In genomic region chr12:100573499-100574261, GRCh38 we compare ENCODE assay signal across 8 cellular contexts. TPM values are rescaled to one million over a fixed set of nuclear protein-coding genes. Genes with fewer than 3 reads are reported as not detected.
DNase-seq lines count a peak whose midpoint lies in the region; ATAC-seq and TF ChIP-seq lines count a peak whose summit lies in the region.

Gene GAS2L3, plus strand, starts transcription at chr12:100573684. Its CDS starts 21,221 bp downstream, at chr12:100594905.

- peaks cover 7% of the 10 kb centered on the region for H3K27me3 Mint-ChIP-seq in endothelial cell (ENCODE audit: unreplicated experiment)

- peak; percentile 89 for ATAC-seq in HG03378 (IDR thresholded peaks at IDR 0.05; ENCODE audit: unreplicated experiment)

- peak within 1 kb of the TSS; percentile 83 to 95 for H3K4me3 ChIP-seq in mesenchymal stem cell (ENCODE audit: insufficient read depth in 1 of 2, low read depth in 1 of 2, low read length in 2 of 2)

- H3K9me3 ChIP-seq in mesenchymal stem cell (ENCODE audit: control insufficient read depth, low read length): no peaks in the 10 kb centered on the region

- H3K4me1 Mint-ChIP-seq in endothelial cell (ENCODE audit: unreplicated experiment): peaks cover 36% of the 10 kb centered on the region

- peak within 1 kb of the TSS; percentile 75 for H4K8ac ChIP-seq in mesenchymal stem cell (ENCODE audit: low read length)

- no peak within 1 kb of the TSS for H2BK5ac ChIP-seq in mesenchymal stem cell (ENCODE audit: low read depth, low read length, poor library complexity, severe bottlenecking)

- under 1% methylated on average over 63 of the region's 63 CpGs for WGBS in mesenchymal stem cell

- H3K9me3 Mint-ChIP-seq in endothelial cell (ENCODE audit: unreplicated experiment): no peaks in the 10 kb centered on the region

- peak within 1 kb of the TSS; percentile 88 for H3K9ac ChIP-seq in mesenchymal stem cell (ENCODE audit: low read length)

- peak within 1 kb of the TSS; percentile 81 for H2BK15ac ChIP-seq in mesenchymal stem cell (ENCODE audit: low read depth, poor library complexity, severe bottlenecking)

- peaks cover 6% of the 10 kb centered on the region for H3K36me3 Mint-ChIP-seq in endothelial cell (ENCODE audit: low read depth, unreplicated experiment)

- H3K36me3 ChIP-seq in mesenchymal stem cell (ENCODE audit: control insufficient read depth in 1 of 2, insufficient read depth in 2 of 2, low read depth in 1 of 2, low read length in 2 of 2): no peaks in the 10 kb centered on the region

- H3K23ac ChIP-seq in mesenchymal stem cell (ENCODE audit: low read length in 2 of 2): no peak within 1 kb of the TSS

- peak within 1 kb of the TSS; percentile 1 to 47 for H3K4ac ChIP-seq in mesenchymal stem cell (ENCODE audit: low read depth in 1 of 2, low read length in 2 of 2)

- DNase-seq in GM19240 (ENCODE audit: insufficient read length, low spot score) (peak; percentile 28), NCI-H526 (lab: John Stamatoyannopoulos, UW) (peak; percentile 88 to 95), endothelial cell (ENCODE audit: low spot score) (peak; percentile 94), mesenchymal stem cell (peak; percentile 92)
- DNase-seq in activated CD8-positive, alpha-beta memory T cell treated with anti-CD3 and anti-CD28 coated beads for 48 hours (ENCODE audit: low read depth in 2 of 3, low spot score in 2 of 3): peak in 2 of 3 experiments; percentile 23 to 27
- peak; percentile 15 for DNase-seq in stimulated activated CD8-positive, alpha-beta memory T cell treated with anti-CD3 and anti-CD28 coated beads, Interleukin-12 subunit alpha, Interleukin-12 subunit beta, amount 100 ng/mL, for 1 hour (ENCODE audit: low read depth)

- peak within 1 kb of the TSS; percentile 83 to 92 for H3K18ac ChIP-seq in mesenchymal stem cell (ENCODE audit: low read depth in 1 of 2, low read length in 2 of 2)

- H3K27ac ChIP-seq in C4-2B (peak within 1 kb of the TSS; percentile 84), mesenchymal stem cell (ENCODE audit: low read length, poor library complexity, severe bottlenecking) (peak within 1 kb of the TSS; percentile 6)

- H2BK12ac ChIP-seq in mesenchymal stem cell (ENCODE audit: low read length in 2 of 2): peak within 1 kb of the TSS in 1 of 2 experiments; percentile 66

- H4K91ac ChIP-seq in mesenchymal stem cell (ENCODE audit: low read length): peak within 1 kb of the TSS; percentile 83

- TF ChIP-seq CTCF in C4-2B (conservative IDR thresholded peaks at IDR 0.05): no peak
- no peak for TF ChIP-seq CTCF in endothelial cell (IDR thresholded peaks at IDR 0.05; ENCODE audit: unreplicated experiment)

- peaks cover 5% of the 10 kb centered on the region for H3K79me1 ChIP-seq in mesenchymal stem cell (replicated peaks; ENCODE audit: low read length, poor library complexity, severe bottlenecking)

- peak within 1 kb of the TSS; percentile 98 for H3K27ac Mint-ChIP-seq in endothelial cell (ENCODE audit: unreplicated experiment)

- H2AK5ac ChIP-seq in mesenchymal stem cell (ENCODE audit: low read length, severe bottlenecking): no peak within 1 kb of the TSS

- H2BK120ac ChIP-seq in mesenchymal stem cell (ENCODE audit: low read depth, low read length): peak within 1 kb of the TSS; percentile 2

- peaks cover 2% of the 10 kb centered on the region for H3K4me1 ChIP-seq in mesenchymal stem cell (ENCODE audit: control insufficient read depth, insufficient read depth, low read depth, low read length)

- H3K14ac ChIP-seq in mesenchymal stem cell (ENCODE audit: low read length in 2 of 2): peak within 1 kb of the TSS in 1 of 2 experiments; percentile 82

- H2AFZ ChIP-seq in mesenchymal stem cell (ENCODE audit: low read depth, low read length): peak within 1 kb of the TSS; percentile 72

- H3K4me3 Mint-ChIP-seq in endothelial cell (ENCODE audit: unreplicated experiment): peak within 1 kb of the TSS; percentile 97

- peaks cover 0 to 1% of the 10 kb centered on the region in 2 experiments for H3K27me3 ChIP-seq in mesenchymal stem cell (ENCODE audit: control insufficient read depth in 1 of 2, insufficient read depth in 1 of 2, low read length in 2 of 2)

- peak within 1 kb of the TSS; percentile 89 for H3K4me2 ChIP-seq in mesenchymal stem cell (ENCODE audit: low read length, poor library complexity, severe bottlenecking)

RNA-seq across cellular contexts. Expression of gene GAS2L3, which starts in this region (rescaled TPM):
- total RNA-seq in endothelial cell (ENCODE audit: unreplicated experiment): 55.6 TPM
- 11.0 TPM for polyA plus RNA-seq in mesenchymal stem cell (2013, experiment 1 of 2)
- 10.1 TPM for polyA plus RNA-seq in mesenchymal stem cell (2013, experiment 2 of 2)

Comparison
In these comparisons a context has a peak if more than half of its experiments do, and no peak if none do; other contexts are left out.
1. Peak in every context shown above with its lines: DNase-seq, ATAC-seq, H3K4me3 ChIP-seq and H3K27ac ChIP-seq.
2. DNase-seq: peak in every context shown above with its lines; median percentile 94 in endothelial cell; 92 in mesenchymal stem cell; 92 in NCI-H526; 28 in GM19240; 25 in activated CD8-positive, alpha-beta memory T cell treated with anti-CD3 and anti-CD28 coated beads for 48 hours; 15 in stimulated activated CD8-positive, alpha-beta memory T cell treated with anti-CD3 and anti-CD28 coated beads, Interleukin-12 subunit alpha, Interleukin-12 subunit beta, amount 100 ng/mL, for 1 hour.